ENCODE assay signal across 21 cellular contexts in genomic region chr7:95547356-95547755, GRCh38. TPM values are rescaled to one million over a fixed set of nuclear protein-coding genes. Genes with fewer than 3 reads are reported as not detected.
A peak's percentile ranks its signal among the peaks of the same experiment; 100 is the strongest.
DNase-seq lines count a peak whose midpoint lies in the region; ATAC-seq and TF ChIP-seq lines count a peak whose summit lies in the region.
"Had no signal": no experiment of that assay in that cellular context is flagged by ENCODE, and none has a peak within 500 bp of the region (broad histone marks: within the 10 kb centered on the region; RNA-seq: fewer than 3 reads in every experiment).

No MANE protein-coding gene starts in this region.

- H2AFZ ChIP-seq in hepatocyte = no peak overlapping the region

- H3K4me1 ChIP-seq in right atrium auricular region (peaks cover 0 to 60% of the 10 kb centered on the region in 2 donors), hepatocyte (ENCODE audit: insufficient read depth) (peaks cover 37% of the 10 kb centered on the region), psoas muscle (peaks cover 64% of the 10 kb centered on the region), upper lobe of right lung (peaks cover 58% of the 10 kb centered on the region)
- H3K4me1 ChIP-seq: colonic mucosa had no signal

- 68% methylated on average over 3 of the region's 3 CpGs for WGBS in hepatocyte (ENCODE audit: low lambda C conversion rate, missing lambda C conversion rate)
- 47 to 50% (median 47%) methylated on average over 3 of the region's 3 CpGs for WGBS in psoas muscle, 3 donors

- H3K27ac ChIP-seq in right atrium auricular region = peak overlapping the region; percentile 57 to 98
- H3K27ac ChIP-seq in hepatocyte = peak overlapping the region; percentile 8
- H3K27ac ChIP-seq in psoas muscle = peak overlapping the region; percentile 97
- H3K27ac ChIP-seq in upper lobe of right lung = peak overlapping the region; percentile 71
- H3K27ac ChIP-seq: colonic mucosa, foreskin keratinocyte, SJSA1, WERI-Rb-1 had no signal

- H3K4me3 ChIP-seq in right atrium auricular region (no peak overlapping the region), hepatocyte (no peak overlapping the region), psoas muscle (peak overlapping the region; percentile 59), upper lobe of right lung (no peak overlapping the region)
- H3K4me3 ChIP-seq: colonic mucosa, SJSA1 had no signal

- H3K9me2 ChIP-seq in hepatocyte (replicated peaks; ENCODE audit: insufficient read depth) = no peaks in the 10 kb centered on the region

- TF ChIP-seq CTCF in right atrium auricular region (IDR thresholded peaks at IDR 0.05) = no peak
- TF ChIP-seq CTCF in hepatocyte (IDR thresholded peaks at IDR 0.05; ENCODE audit: poor library complexity) = no peak
- TF ChIP-seq CTCF in psoas muscle (IDR thresholded peaks at IDR 0.05) = no peak
- no peak for TF ChIP-seq CTCF in upper lobe of right lung (IDR thresholded peaks at IDR 0.05)

- H4K20me1 ChIP-seq in hepatocyte (ENCODE audit: insufficient read depth, poor library complexity, severe bottlenecking) = no peaks in the 10 kb centered on the region

- H3K9me3 ChIP-seq in right atrium auricular region = no peaks in the 10 kb centered on the region
- no peaks in the 10 kb centered on the region for H3K9me3 ChIP-seq in hepatocyte (ENCODE audit: low read depth)
- H3K9me3 ChIP-seq in psoas muscle = no peaks in the 10 kb centered on the region
- H3K9me3 ChIP-seq in upper lobe of right lung = no peaks in the 10 kb centered on the region
- H3K9me3 ChIP-seq: colonic mucosa, SJSA1 had no signal

- DNase-seq in right atrium auricular region (ENCODE audit: low spot score) (no peak), left cardiac atrium (no peak), hepatocyte (ENCODE audit: low spot score) (no peak), psoas muscle (no peak), upper lobe of right lung (no peak), SHP77 (lab: John Stamatoyannopoulos, UW) (no peak)
- DNase-seq: ACHN; activated CD4-positive, alpha-beta memory T cell treated with anti-CD3 and anti-CD28 coated beads for 36 hours; activated naive CD4-positive, alpha-beta T cell treated with Interleukin-2 at 50 U/mL for 16 hours; colonic mucosa; DMS 273 treated with DMSO at 0.1 percent for 48 hours; foreskin keratinocyte; HCEC 1CT; left colon; NCI-H1436; stimulated activated naive B cell treated with anti-CD40 and anti-IgM and Interleukin-4, amounts not matched to agents 10 μg/mL and 1 μg/mL and 100 μg/mL, for 72 hours; WERI-Rb-1 had no signal

- H3K4me2 ChIP-seq in hepatocyte = no peak overlapping the region

- no peaks in the 10 kb centered on the region for H3K79me2 ChIP-seq in hepatocyte

- H3K27me3 ChIP-seq in right atrium auricular region = no peaks in the 10 kb centered on the region
- no peaks in the 10 kb centered on the region for H3K27me3 ChIP-seq in hepatocyte
- H3K27me3 ChIP-seq in psoas muscle (ENCODE audit: insufficient read depth in 3 of 3, low read length in 2 of 3) = no peaks in the 10 kb centered on the region
- no peaks in the 10 kb centered on the region for H3K27me3 ChIP-seq in upper lobe of right lung
- H3K27me3 ChIP-seq: colonic mucosa, foreskin keratinocyte, SJSA1 had no signal

- ATAC-seq in left cardiac atrium (no peak), psoas muscle (no peak), upper lobe of right lung (no peak), HG02981 (IDR thresholded peaks at IDR 0.05; ENCODE audit: unreplicated experiment) (no peak), HG03460 (IDR thresholded peaks at IDR 0.05; ENCODE audit: unreplicated experiment) (no peak)
- ATAC-seq: foreskin keratinocyte; left colon; sciatic nerve; stimulated activated naive B cell treated with anti-CD40 and anti-IgM and Interleukin-4, amounts not matched to agents 10 μg/mL and 1 μg/mL and 100 μg/mL, for 72 hours had no signal

- intact Hi-C loops in left cardiac atrium (cut with DNase I) = loop anchor here in 1 of 2 donors (5.0 kb wide), 1 partner anchor 50 kb away; the partner anchor contains the start of gene PDK4
- intact Hi-C loops in psoas muscle (cut with DNase I) = loop anchor here (5.0 kb wide), 2 partner anchors 50 to 135 kb away; partner anchors contain the start of gene PDK4 (in 1 of the 2)
- intact Hi-C loops in upper lobe of right lung (cut with DNase I) = no loop called here

- H3K36me3 ChIP-seq in right atrium auricular region (no peaks in the 10 kb centered on the region), hepatocyte (replicated peaks; ENCODE audit: insufficient read depth, low read depth) (no peaks in the 10 kb centered on the region), psoas muscle (ENCODE audit: insufficient read depth in 1 of 2, low read depth in 1 of 2) (no peaks in the 10 kb centered on the region), upper lobe of right lung (no peaks in the 10 kb centered on the region)
- H3K36me3 ChIP-seq: colonic mucosa, SJSA1, WERI-Rb-1 had no signal

RNA-seq across cellular contexts. Expression of gene PDK4, which starts 49.0 kb away (rescaled TPM):
- total RNA-seq in right atrium auricular region (100 to 1,000 TPM; 337 to 712 TPM), left cardiac atrium (100 to 1,000 TPM; 129 to 528 TPM), hepatocyte (28.5 and 34.6 TPM in 2 replicates), psoas muscle (1,000 to 10,000 TPM in 2 of 4 donors, 100 to 1,000 TPM in 2; 386 to 3,046 (median 1,769) TPM), upper lobe of right lung (156 TPM)
- polyA plus RNA-seq in hepatocyte (26.0 and 28.8 TPM in 2 replicates), psoas muscle (1,000 to 10,000 TPM in 2 of 3 donors, 100 to 1,000 TPM in 1; 174 to 2,971 (median 2,751) TPM)
- total RNA-seq: activated CD4-positive, alpha-beta memory T cell treated with anti-CD3 and anti-CD28 coated beads for 36 hours; foreskin keratinocyte; SJSA1 had no signal
- polyA plus RNA-seq: foreskin keratinocyte had no signal

Comparison
In these comparisons a context has a peak if more than half of its experiments do, and no peak if none do; other contexts are left out.
1. H3K27ac ChIP-seq: peak in every context shown above with its lines; median percentile 97 in psoas muscle; 78 in right atrium auricular region; 71 in upper lobe of right lung; 8 in hepatocyte.